ENCODE assay signal across 8 cellular contexts in the genomic region with DNA sequence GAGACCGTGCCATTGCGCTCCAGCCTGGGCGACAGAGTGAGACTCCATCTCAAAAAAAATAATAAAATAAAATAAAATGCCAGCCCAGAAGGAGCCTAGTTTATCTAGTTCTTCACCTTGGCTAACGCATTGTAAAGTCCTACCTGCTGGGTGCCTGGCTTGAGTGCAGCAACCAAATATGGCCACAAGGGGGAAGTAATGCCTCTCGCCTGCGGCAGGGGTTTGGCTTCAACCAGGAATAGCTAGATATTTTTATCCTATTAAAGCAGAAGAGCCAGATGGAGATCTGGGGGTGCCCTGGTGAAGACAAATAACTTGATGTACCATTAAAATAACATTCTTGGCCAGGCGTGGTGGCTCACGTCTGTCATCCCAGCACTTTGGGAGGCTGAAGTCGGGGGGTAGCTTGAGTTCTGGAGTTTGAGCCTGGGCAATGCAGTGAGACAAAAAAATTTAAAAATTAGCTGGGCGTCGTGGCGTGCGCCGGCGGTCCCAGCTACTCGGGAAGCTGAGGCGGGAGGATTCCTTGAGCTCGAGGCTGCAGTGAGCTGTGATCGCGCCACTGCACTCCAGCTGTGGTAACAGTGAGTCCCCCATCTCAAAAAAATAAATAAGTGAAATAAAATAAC. TPM values are rescaled to one million over a fixed set of nuclear protein-coding genes. Genes with fewer than 3 reads are reported as not detected.
DNase-seq lines count a peak whose midpoint lies in the region; ATAC-seq and TF ChIP-seq lines count a peak whose summit lies in the region.

No MANE protein-coding gene starts in this region.

- no peaks in the 10 kb centered on the region for H4K20me1 ChIP-seq in DOHH2 (ENCODE audit: control insufficient read depth, insufficient read depth, low read depth, low read length)

- H3K9me2 ChIP-seq in DOHH2 (replicated peaks; ENCODE audit: control insufficient read depth, low read length) = no peaks in the 10 kb centered on the region

- peaks cover 21% of the 10 kb centered on the region for H3K4me1 ChIP-seq in DOHH2 (ENCODE audit: control insufficient read depth, low read length)
- H3K4me1 ChIP-seq in SJSA1 (replicated peaks) = no peaks in the 10 kb centered on the region
- peaks cover 8% of the 10 kb centered on the region for H3K4me1 ChIP-seq in testis

- H3K4me3 ChIP-seq in DOHH2 (ENCODE audit: low read length) = no peak overlapping the region
- 0 out of 2 replicates have a peak overlapping the region, but pooled peaks have one; percentile 7 for H3K4me3 ChIP-seq in SJSA1
- H3K4me3 ChIP-seq in testis = no peak overlapping the region

- intact Hi-C loops in testis (cut with DNase I; ENCODE audit: low total_unique reads) = no loop called here

- H3K9me3 ChIP-seq in DOHH2 (ENCODE audit: control insufficient read depth, insufficient read depth, low read length) (no peaks in the 10 kb centered on the region), SJSA1 (replicated peaks) (no peaks in the 10 kb centered on the region), testis (no peaks in the 10 kb centered on the region)

- H3K36me3 ChIP-seq in DOHH2 (ENCODE audit: control insufficient read depth, low read length) (no peaks in the 10 kb centered on the region), SJSA1 (no peaks in the 10 kb centered on the region), testis (ENCODE audit: low read depth, missing control alignments) (no peaks in the 10 kb centered on the region)

- peaks cover 19% of the 10 kb centered on the region for H3K27me3 ChIP-seq in DOHH2 (ENCODE audit: control insufficient read depth, low read length)
- H3K27me3 ChIP-seq in SJSA1 (replicated peaks) = no peaks in the 10 kb centered on the region
- no peaks in the 10 kb centered on the region for H3K27me3 ChIP-seq in testis

- no peak for TF ChIP-seq POLR2A in testis (IDR thresholded peaks at IDR 0.05)

- no peaks in the 10 kb centered on the region for H3F3A ChIP-seq in DOHH2 (ENCODE audit: control insufficient read depth, insufficient read depth)

- H3K27ac ChIP-seq in DOHH2 (ENCODE audit: low read depth, low read length) = no peak overlapping the region
- no peak overlapping the region for H3K27ac ChIP-seq in SJSA1
- H3K27ac ChIP-seq in testis = no peak overlapping the region

- H3K79me2 ChIP-seq in DOHH2 (ENCODE audit: control insufficient read depth, low read length) = no peaks in the 10 kb centered on the region

- 16% methylated on average over 20 of the region's 20 CpGs for WGBS in testis, 2 donors

- peak overlapping the region; percentile 55 for H3K4me2 ChIP-seq in DOHH2 (ENCODE audit: low read length)

- TF ChIP-seq CTCF in DOHH2 (IDR thresholded peaks at IDR 0.05; ENCODE audit: low read depth, low read length, poor library complexity, severe bottlenecking) = peak; percentile 79
- TF ChIP-seq CTCF in omental fat pad (IDR thresholded peaks at IDR 0.05) = peak in 1 of 3 donors; percentile 70
- peak; percentile 86 to 97 (median 90) for TF ChIP-seq CTCF in testis (IDR thresholded peaks at IDR 0.05)

- DNase-seq in MV-4-11 (lab: John Stamatoyannopoulos, UW) (peak; percentile 42), SJSA1 (ENCODE audit: low read depth in 1 of 2, low spot score in 2 of 2) (peak; percentile 34 to 56), foreskin melanocyte (peak; percentile 45), omental fat pad (ENCODE audit: low spot score) (no peak), testis (peak; percentile 85)
- DNase-seq in activated effector memory CD4-positive, alpha-beta T cell treated with Interleukin-2 at 50 U/mL for 16 hours = peak; percentile 51

- ATAC-seq in omental fat pad (ENCODE audit: low FRiP score) (peak; percentile 64), GM18867 (IDR thresholded peaks at IDR 0.05; ENCODE audit: unreplicated experiment) (no peak)

RNA-seq across cellular contexts. Expression of a gene that starts 20.6 kb away (rescaled TPM):
- total RNA-seq in SJSA1 (2014; rRNA removed; shearing (Covaris generic)) = not detected in 2 replicates
- total RNA-seq in omental fat pad = 1 to 10 TPM; 1.1 to 8.2 (median 4.2) TPM
- total RNA-seq in testis = 10 to 100 TPM; 62.1 to 71.5 TPM
- 54.9 TPM for polyA plus RNA-seq in testis (ENCODE audit: insufficient read depth, low read depth, low replicate concordance)

RNA-seq across cellular contexts. Expression of a gene that starts 27.9 kb away (rescaled TPM):
- 9.9 and 15.2 TPM in 2 replicates for total RNA-seq in SJSA1 (2014; rRNA removed; shearing (Covaris generic))
- 10 to 100 TPM; 13.9 to 30.9 (median 21.0) TPM for total RNA-seq in omental fat pad
- 10 to 100 TPM; 29.8 to 30.2 TPM for total RNA-seq in testis
- polyA plus RNA-seq in testis (ENCODE audit: insufficient read depth, low read depth, low replicate concordance) = 20.1 TPM

Comparison
In these comparisons a context has a peak if more than half of its experiments do, and no peak if none do; other contexts are left out.
1. RNA of a gene that starts 20.6 kb away (total RNA-seq): 62.1 to 71.5 TPM in testis; 1.1 to 8.2 TPM in omental fat pad and not detected in SJSA1; every median in the first group is over 4 times any median in the second.